ENCODE assay signal across 21 cellular contexts in the genomic region with DNA sequence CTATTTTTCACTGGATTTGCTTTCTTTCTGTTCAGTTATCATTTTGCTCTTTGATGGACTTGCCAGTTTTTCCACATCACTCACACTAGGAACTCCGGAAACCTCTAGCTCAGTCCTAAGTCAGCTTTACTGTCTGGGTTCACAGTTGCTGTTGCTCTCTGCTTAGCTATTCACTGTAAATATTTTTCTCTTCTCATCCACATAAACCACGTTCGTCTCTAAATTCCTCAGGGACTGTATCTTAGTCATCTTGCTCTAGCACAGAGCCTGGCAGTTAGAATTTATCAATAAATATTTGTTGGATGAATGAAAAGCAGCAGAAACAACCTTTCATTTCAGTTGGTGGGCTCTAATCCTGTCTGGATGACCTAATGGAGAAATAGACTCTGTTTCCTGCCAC.
"Had no signal": no experiment of that assay in that cellular context is flagged by ENCODE, and none has a peak within 500 bp of the region (broad histone marks: within the 10 kb centered on the region; RNA-seq: fewer than 3 reads in every experiment).

No MANE protein-coding gene starts in this region.

- DNase-seq: Kasumi-1, MV-4-11, NCI-H1048, NCI-H1105, NCI-H1436 treated with DMSO at 0.1 percent for 48 hours, NCI-H1694, NCI-H1930, NCI-H2081, NCI-H2107, NCI-H2227 treated with DMSO at 0.1 percent for 48 hours, NCI-H524, NCI-H526 treated with DMSO at 0.1 percent for 48 hours, NCI-H774, OCI-M1, PC-9, Peyer's patch, SHP77 treated with DMSO at 0.1 percent for 48 hours, SK-N-SH had no signal

- H3K9ac ChIP-seq: KMS-11, SK-N-SH had no signal

- H3K9me2 ChIP-seq: SK-N-SH had no signal

- ATAC-seq: Right ventricle myocardium inferior had no signal

- H3K4me2 ChIP-seq: KMS-11, PC-9, SK-N-SH had no signal

- H3K4me1 ChIP-seq: Peyer's patch had no signal

- H2AFZ ChIP-seq: PC-9 had no signal

- H3K27me3 ChIP-seq: Peyer's patch had no signal

- H3K4me3 ChIP-seq: PC-9, Peyer's patch had no signal

- H3K36me3 ChIP-seq: Peyer's patch had no signal

- H3K27ac ChIP-seq: HL-60, KMS-11, PC-9, Peyer's patch had no signal

- H3K9me3 ChIP-seq: Peyer's patch, SK-N-SH had no signal
